ENCODE assay signal across 11 cellular contexts in the genomic region with DNA sequence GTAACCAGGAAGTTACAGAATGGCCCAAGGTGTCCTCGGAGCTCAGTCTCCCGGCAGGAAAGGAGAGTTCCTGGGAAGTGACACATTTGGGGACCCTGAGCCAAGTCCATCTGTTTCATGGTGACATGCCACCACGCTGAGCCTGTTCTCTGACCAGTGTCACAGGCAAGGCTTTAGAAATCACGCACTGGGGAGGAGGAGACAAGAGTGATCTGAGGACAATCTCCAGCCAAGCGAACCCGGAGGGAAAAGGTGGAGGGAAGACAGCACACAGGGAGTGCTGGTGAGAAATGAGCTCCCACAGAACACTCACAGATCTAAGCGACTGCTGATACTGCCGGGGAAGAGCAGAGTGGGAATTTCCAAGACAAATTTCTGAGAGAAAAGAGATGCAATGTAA. TPM values are rescaled to one million over a fixed set of nuclear protein-coding genes. Genes with fewer than 3 reads are reported as not detected.
DNase-seq lines count a peak whose midpoint lies in the region; ATAC-seq and TF ChIP-seq lines count a peak whose summit lies in the region.
"Not testable (repeated sequence)": the region's sequence is repeated elsewhere in the genome, so short reads cannot be mapped to it uniquely, and the experiment has no call there.
"Had no signal": no experiment of that assay in that cellular context is flagged by ENCODE, and none has a peak within 500 bp of the region (broad histone marks: within the 10 kb centered on the region; RNA-seq: fewer than 3 reads in every experiment).

No MANE protein-coding gene starts in this region.

- intact Hi-C loops in posterior vena cava (cut with DNase I), result not testable (repeated sequence)

- H3K9me3 ChIP-seq in T-helper 17 cell (ENCODE audit: control insufficient read depth, low read length, poor library complexity, severe bottlenecking), result not testable (repeated sequence)

- H3K4me3 Mint-ChIP-seq in T-helper 17 cell, nephron: not testable (repeated sequence)

- not testable (repeated sequence) for ATAC-seq in T-helper 17 cell

- H3K27ac Mint-ChIP-seq in T-helper 17 cell (peak overlapping the region; percentile 16), nephron (peak overlapping the region in 2 of 3 experiments; percentile 4 to 10)

- H3K36me3 Mint-ChIP-seq in T-helper 17 cell (ENCODE audit: low read depth), result peaks cover 12% of the 10 kb centered on the region
- H3K36me3 Mint-ChIP-seq in nephron (ENCODE audit: low read depth), result not testable (repeated sequence)

- H3K4me1 Mint-ChIP-seq in T-helper 17 cell (peaks cover 10% of the 10 kb centered on the region), nephron (peaks cover 40% of the 10 kb centered on the region)

- not testable (repeated sequence) for DNase-seq in T-helper 17 cell
- DNase-seq in cerebellar cortex (ENCODE audit: low spot score) (peak; percentile 57), left kidney (ENCODE audit: low read depth, low spot score) (peak; percentile 32), posterior vena cava (ENCODE audit: low spot score) (peak; percentile 30)

- not testable (repeated sequence) for H3K9me3 Mint-ChIP-seq in nephron

- H3K27me3 Mint-ChIP-seq in T-helper 17 cell, result peaks cover 57% of the 10 kb centered on the region
- peaks cover 19% of the 10 kb centered on the region for H3K27me3 Mint-ChIP-seq in nephron (ENCODE audit: low read depth)

- not testable (repeated sequence) for TF ChIP-seq CTCF in nephron (IDR thresholded peaks at IDR 0.05; ENCODE audit: unreplicated experiment in 3 of 3)

RNA-seq across cellular contexts. Expression of a gene that starts 1.8 kb away (rescaled TPM):
- not detected for total RNA-seq in T-helper 17 cell
- total RNA-seq in posterior vena cava, result not detected
- total RNA-seq: A172; B cell; Calu3; CD8-positive, alpha-beta T cell; GM12878; H4 had no signal

RNA-seq across cellular contexts. Expression of a gene that starts 15.5 kb away (rescaled TPM):
- total RNA-seq in T-helper 17 cell (not detected), posterior vena cava (not detected)
- total RNA-seq: A172; B cell; Calu3; CD8-positive, alpha-beta T cell; GM12878; H4 had no signal

RNA-seq across cellular contexts. Expression of a gene that starts 19.0 kb away (rescaled TPM):
- total RNA-seq in T-helper 17 cell, result not detected
- under 1 TPM; 0.19 to 0.37 TPM for total RNA-seq in posterior vena cava
- total RNA-seq: A172; Calu3; CD8-positive, alpha-beta T cell; H4 had no signal

RNA-seq across cellular contexts. Expression of a gene that starts 29.4 kb away (rescaled TPM):
- total RNA-seq in T-helper 17 cell (under 1 TPM in 1 of 2 donors, not detected in 1; 0.37 TPM), posterior vena cava (not detected)
- total RNA-seq: A172, Calu3, H4 had no signal

RNA-seq across cellular contexts. Expression of a gene that starts 40.1 kb away (rescaled TPM):
- total RNA-seq in T-helper 17 cell (not detected), posterior vena cava (under 1 TPM in 1 of 2 donors, not detected in 1; 0.24 TPM)
- total RNA-seq: A172; Calu3; CD8-positive, alpha-beta T cell; GM12878; H4 had no signal
